In genomic region chr2:195620499-195620898, GRCh38 we compare ENCODE assay signal across 17 cellular contexts. TPM values are rescaled to one million over a fixed set of nuclear protein-coding genes. Genes with fewer than 3 reads are reported as not detected.
A peak's percentile ranks its signal among the peaks of the same experiment; 100 is the strongest.
DNase-seq lines count a peak whose midpoint lies in the region; FAIRE-seq and TF ChIP-seq lines count a peak whose summit lies in the region.
"Had no signal": no experiment of that assay in that cellular context is flagged by ENCODE, and none has a peak within 500 bp of the region (broad histone marks: within the 10 kb centered on the region; RNA-seq: fewer than 3 reads in every experiment).

No MANE protein-coding gene starts in this region.

- peak; percentile 22 for DNase-seq in AG10803 (ENCODE audit: low read depth)
- DNase-seq in HFFc6: peak; percentile 48
- DNase-seq in bronchial epithelial cell (ENCODE audit: low read depth): peak; percentile 17
- DNase-seq in NCI-H524 (lab: John Stamatoyannopoulos, UW): no peak
- no peak for DNase-seq in activated gamma-delta T cell (lab: John Stamatoyannopoulos, UW)
- no peak for DNase-seq in NCI-H446 (lab: John Stamatoyannopoulos, UW)
- DNase-seq in NCI-H510A (lab: John Stamatoyannopoulos, UW): no peak
- DNase-seq: CD4-positive, CD25-positive, alpha-beta regulatory T cell; DMS79; NCI-H146; NCI-H2081 treated with DMSO at 0.1 percent for 48 hours; NCI-H226; NCI-H748 treated with DMSO at 0.1 percent for 48 hours; PC-3 had no signal

- TF ChIP-seq CTCF in AG10803 (conservative IDR thresholded peaks at IDR 0.05; ENCODE audit: low read length): no peak
- TF ChIP-seq CTCF in HFFc6 (IDR thresholded peaks at IDR 0.05): no peak
- no peak for TF ChIP-seq CTCF in bronchial epithelial cell (IDR thresholded peaks at IDR 0.05; ENCODE audit: insufficient read depth, low read length, severe bottlenecking)
- no peak for TF ChIP-seq CTCF in nephron (IDR thresholded peaks at IDR 0.05; ENCODE audit: unreplicated experiment in 3 of 3)

- no peak for FAIRE-seq in bronchial epithelial cell (lab: Jason Lieb, UNC)
- FAIRE-seq: A204.1 had no signal

- no peaks in the 10 kb centered on the region for H3K27me3 Mint-ChIP-seq in HFFc6 (ENCODE audit: insufficient read depth)
- no peaks in the 10 kb centered on the region for H3K27me3 Mint-ChIP-seq in nephron (ENCODE audit: low read depth)

- H3K27me3 ChIP-seq in bronchial epithelial cell (ENCODE audit: control insufficient read depth, insufficient read depth, low read length): no peaks in the 10 kb centered on the region
- H3K27me3 ChIP-seq: SJSA1 had no signal

- H3K4me3 Mint-ChIP-seq in HFFc6 (peak overlapping the region; percentile 41), nephron (no peak overlapping the region)
- H3K4me3 Mint-ChIP-seq: CD4-positive, CD25-positive, alpha-beta regulatory T cell had no signal

- H3K4me1 Mint-ChIP-seq in HFFc6 (ENCODE audit: low read depth): peaks cover 50% of the 10 kb centered on the region
- H3K4me1 Mint-ChIP-seq in nephron: peaks cover 9% of the 10 kb centered on the region

- no peak overlapping the region for H3K4me3 ChIP-seq in AG10803 (ENCODE audit: low read length)
- H3K4me3 ChIP-seq in bronchial epithelial cell (ENCODE audit: low read depth, low read length): no peak overlapping the region
- H3K4me3 ChIP-seq: SJSA1 had no signal

- no peaks in the 10 kb centered on the region for H3K36me3 ChIP-seq in bronchial epithelial cell (ENCODE audit: control insufficient read depth, insufficient read depth, low read length)
- H3K36me3 ChIP-seq: SJSA1 had no signal

- H3K36me3 Mint-ChIP-seq in HFFc6 (ENCODE audit: low read depth): no peaks in the 10 kb centered on the region
- H3K36me3 Mint-ChIP-seq in nephron (ENCODE audit: low read depth): no peaks in the 10 kb centered on the region
- H3K36me3 Mint-ChIP-seq: CD4-positive, CD25-positive, alpha-beta regulatory T cell had no signal

- H3K27ac Mint-ChIP-seq in HFFc6 (peak overlapping the region; percentile 58), nephron (peak overlapping the region in 2 of 3 experiments; percentile 2 to 26)

- H3K9me3 Mint-ChIP-seq in HFFc6 (no peaks in the 10 kb centered on the region), nephron (peaks cover 4% of the 10 kb centered on the region)

RNA-seq across cellular contexts. Expression of gene SLC39A10, which starts 36.5 kb away (rescaled TPM):
- total RNA-seq in HFFc6 (2021; fragmentation: NEBNext Ultra II Directional; extraction: Animal tissue kit (Norgen Biotek cat#: 25700)): 10 to 100 TPM; 24.8 to 30.4 (median 27.7) TPM
- 5.0 and 13.4 TPM in 2 replicates for total RNA-seq in bronchial epithelial cell

Comparison
In these comparisons a context has a peak if more than half of its experiments do, and no peak if none do; other contexts are left out.
1. DNase-seq: peak in AG10803 (single experiment), HFFc6 (single experiment) and bronchial epithelial cell (single experiment); none in NCI-H524 (0 of 2), activated gamma-delta T cell (single experiment), NCI-H446 (0 of 2) and NCI-H510A (single experiment).